In genomic region chr15:71788646-71789579, GRCh38 we compare ENCODE assay signal across 1 cellular context.
TF ChIP-seq lines count a peak whose summit lies in the region.

No MANE protein-coding gene starts in this region.

TF ChIP-seq in HepG2, 621 proteins besides CTCF, POLR2A, EP300 and RAD21:
- TF ChIP-seq MAX (IDR thresholded peaks at IDR 0.05) (peak; percentile 44; the same call in 1 of the 2 replicates), SOX13 (IDR thresholded peaks at IDR 0.05) (no peak), SOX13 (CRISPR knock-in tag; conservative IDR thresholded peaks at IDR 0.05 in 1 of 2, IDR thresholded peaks at IDR 0.05 in 1 of 2) (0 out of 4 replicates have a peak, but pooled peaks of 1 of the 2 experiments have one; percentile 17), KLF16 (CRISPR knock-in tag; IDR thresholded peaks at IDR 0.05) (no peak), SOX5 (CRISPR knock-in tag; IDR thresholded peaks at IDR 0.05; ENCODE audit: borderline replicate concordance) (peak; percentile 17; the same call in 1 of the 2 replicates), HNF4A (CRISPR knock-in tag; IDR thresholded peaks at IDR 0.05) (peak; percentile 20; the same call in 1 of the 2 replicates), DMTF1 (CRISPR knock-in tag; IDR thresholded peaks at IDR 0.05) (no peak)
TF ChIP-seq in HepG2: peak in this region for 4.
